Comparison of ENCODE assay signal across 13 cellular contexts in the genomic region with DNA sequence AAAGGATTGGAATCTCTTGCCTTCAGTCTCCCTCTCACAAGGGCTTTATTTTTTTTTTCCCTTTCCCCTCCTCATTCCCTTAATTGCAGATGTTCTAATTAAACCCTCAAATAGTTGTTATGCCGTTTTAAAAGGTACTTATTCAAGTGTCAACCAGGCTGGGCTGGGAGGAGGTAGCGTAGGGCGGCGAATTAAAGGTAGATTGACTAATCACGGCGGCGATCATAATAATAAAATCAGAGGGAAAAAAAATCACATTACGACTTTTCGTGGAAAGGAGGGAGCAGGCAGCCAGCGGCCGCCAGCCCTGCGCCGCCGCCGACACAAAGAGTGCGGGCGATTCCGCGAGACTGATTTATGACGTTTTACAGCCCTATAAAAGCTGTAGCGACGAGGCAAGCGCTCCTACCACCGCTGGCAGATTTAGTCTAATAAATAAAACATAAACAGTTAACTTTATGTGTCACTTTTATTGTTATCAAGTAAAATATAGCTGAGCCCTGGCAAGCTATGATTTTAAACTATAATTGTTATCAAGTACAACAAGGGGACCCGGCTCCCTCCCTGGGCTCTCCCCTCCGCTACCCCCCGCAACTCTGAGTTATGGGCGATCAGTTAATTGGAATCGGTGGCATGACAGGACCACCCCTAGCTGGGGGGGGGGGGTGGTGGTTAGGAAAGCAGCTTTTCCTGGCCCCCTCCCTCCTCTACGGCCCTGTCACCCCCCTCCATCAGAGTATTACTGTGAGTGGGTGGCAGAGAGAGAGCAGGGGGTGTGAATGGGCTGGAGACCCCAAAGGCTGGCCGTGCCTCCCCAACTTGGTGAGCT. TPM values are rescaled to one million over a fixed set of nuclear protein-coding genes. Genes with fewer than 3 reads are reported as not detected.
DNase-seq lines count a peak whose midpoint lies in the region; ATAC-seq, FAIRE-seq and TF ChIP-seq lines count a peak whose summit lies in the region.
"Had no signal": no experiment of that assay in that cellular context is flagged by ENCODE, and none has a peak within 500 bp of the region (broad histone marks: within the 10 kb centered on the region; RNA-seq: fewer than 3 reads in every experiment).

No MANE protein-coding gene starts in this region.

- H3K14ac ChIP-seq in neuronal stem cell (ENCODE audit: low read length), result no peak overlapping the region

- H3K18ac ChIP-seq in neuronal stem cell (ENCODE audit: low read length), result no peak overlapping the region

- H2AK5ac ChIP-seq in neuronal stem cell (ENCODE audit: low read depth, low read length), result no peak overlapping the region

- H3K9ac ChIP-seq in Loucy (ENCODE audit: low read depth, low read length, poor library complexity, severe bottlenecking) (no peak overlapping the region), neuronal stem cell (ENCODE audit: low read depth, low read length, poor library complexity) (no peak overlapping the region)

- H3K4me2 ChIP-seq in Loucy (ENCODE audit: low read depth, low read length, poor library complexity, severe bottlenecking) (peak overlapping the region; percentile 8), neuronal stem cell (ENCODE audit: insufficient read depth, low read length, poor library complexity, severe bottlenecking) (no peak overlapping the region)

- TF ChIP-seq CTCF in Loucy (conservative IDR thresholded peaks at IDR 0.05; ENCODE audit: low read length) (no peak), D721Med (IDR thresholded peaks at IDR 0.05; ENCODE audit: insufficient read depth, missing control alignments) (no peak), pancreas (IDR thresholded peaks at IDR 0.05) (no peak), HFFc6 (IDR thresholded peaks at IDR 0.05) (no peak)

- H3F3A ChIP-seq in Loucy (ENCODE audit: low read depth), result no peaks in the 10 kb centered on the region

- peaks cover 34% of the 10 kb centered on the region for H3K36me3 ChIP-seq in Loucy (ENCODE audit: insufficient read depth, low read length)
- no peaks in the 10 kb centered on the region for H3K36me3 ChIP-seq in neuronal stem cell (replicated peaks in 1 of 2; ENCODE audit: control insufficient read depth in 2 of 2, insufficient read depth in 2 of 2, low read length in 2 of 2)
- H3K36me3 ChIP-seq in pancreas, result no peaks in the 10 kb centered on the region
- H3K36me3 ChIP-seq: lower lobe of right lung had no signal

- DNase-seq in DMS153 (lab: John Stamatoyannopoulos, UW) (peak; percentile 34), neuronal stem cell (ENCODE audit: low spot score) (no peak), D721Med (ENCODE audit: insufficient read length, low spot score) (no peak), GM19239 (ENCODE audit: insufficient read length, low spot score) (no peak), pancreas (no peak), HFFc6 (no peak)
- no peak for DNase-seq in effector memory CD8-positive, alpha-beta T cell
- DNase-seq: lower lobe of right lung; NCI-H1930; stimulated activated CD4-positive, alpha-beta T cell treated with anti-CD3 and anti-CD28 coated beads, Interleukin-2, amount 100 ng/mL, for 24 hours; T-helper 9 cell had no signal

- H2BK5ac ChIP-seq in neuronal stem cell (ENCODE audit: low read length), result no peak overlapping the region

- peaks cover 58% of the 10 kb centered on the region for H3K79me2 ChIP-seq in Loucy (ENCODE audit: insufficient read depth, low read length)

- no peak overlapping the region for H4K91ac ChIP-seq in neuronal stem cell (ENCODE audit: low read depth, low read length, poor library complexity)

- intact Hi-C loops in pancreas (cut with DNase I), result no loop called here

- H2BK12ac ChIP-seq in neuronal stem cell (ENCODE audit: low read length), result no peak overlapping the region

- no peak overlapping the region for H2BK15ac ChIP-seq in neuronal stem cell (ENCODE audit: low read length)

- no peaks in the 10 kb centered on the region for H3K9me2 ChIP-seq in Loucy (replicated peaks; ENCODE audit: low read depth, low read length)

- H3K9me3 Mint-ChIP-seq in effector memory CD8-positive, alpha-beta T cell, result no peaks in the 10 kb centered on the region
- H3K9me3 Mint-ChIP-seq in HFFc6, result no peaks in the 10 kb centered on the region

- H3K27ac Mint-ChIP-seq in effector memory CD8-positive, alpha-beta T cell, result peak overlapping the region; percentile 78 to 93
- H3K27ac Mint-ChIP-seq in HFFc6, result no peak overlapping the region

- H4K20me1 ChIP-seq in Loucy (ENCODE audit: insufficient read depth, low read length, poor library complexity, severe bottlenecking), result peaks cover 52% of the 10 kb centered on the region

- peaks cover 41 to 87% of the 10 kb centered on the region in 2 donors for H3K27me3 Mint-ChIP-seq in effector memory CD8-positive, alpha-beta T cell
- peaks cover 68% of the 10 kb centered on the region for H3K27me3 Mint-ChIP-seq in HFFc6 (ENCODE audit: insufficient read depth)

- H3K4me3 Mint-ChIP-seq in effector memory CD8-positive, alpha-beta T cell, result peak overlapping the region; percentile 70 to 82
- no peak overlapping the region for H3K4me3 Mint-ChIP-seq in HFFc6

- H3K4me1 ChIP-seq in Loucy (ENCODE audit: insufficient read depth, low read length, poor library complexity, severe bottlenecking) (peaks cover 40% of the 10 kb centered on the region), neuronal stem cell (ENCODE audit: control insufficient read depth in 2 of 2, insufficient read depth in 1 of 2, low read depth in 1 of 2, low read length in 2 of 2) (no peaks in the 10 kb centered on the region), pancreas (peaks cover 0 to 3% (median 3%) of the 10 kb centered on the region in 3 donors)

- no peak overlapping the region for H3K27ac ChIP-seq in neuronal stem cell (replicated peaks; ENCODE audit: low read length)
- H3K27ac ChIP-seq in pancreas, result no peak overlapping the region

- H3K4me3 ChIP-seq in Loucy (ENCODE audit: low read length, poor library complexity, severe bottlenecking) (no peak overlapping the region), neuronal stem cell (ENCODE audit: low read length in 2 of 2) (no peak overlapping the region), pancreas (no peak overlapping the region)

- H3K4me1 Mint-ChIP-seq in effector memory CD8-positive, alpha-beta T cell (ENCODE audit: low read depth in 2 of 2), result peaks cover 19 to 28% of the 10 kb centered on the region in 2 donors
- H3K4me1 Mint-ChIP-seq in HFFc6 (ENCODE audit: low read depth), result no peaks in the 10 kb centered on the region

- H3K4ac ChIP-seq in neuronal stem cell (ENCODE audit: low read length), result no peak overlapping the region

- no peak for ATAC-seq in effector memory CD8-positive, alpha-beta T cell (replicated peaks)
- ATAC-seq in pancreas, result no peak

- H3K9me3 ChIP-seq in Loucy (ENCODE audit: insufficient read depth, low read depth, low read length), result no peaks in the 10 kb centered on the region
- H3K9me3 ChIP-seq in neuronal stem cell (replicated peaks in 1 of 2; ENCODE audit: control insufficient read depth in 2 of 2, insufficient read depth in 1 of 2, low read depth in 1 of 2, low read length in 2 of 2), result no peaks in the 10 kb centered on the region
- H3K9me3 ChIP-seq in pancreas, result no peaks in the 10 kb centered on the region
- H3K9me3 ChIP-seq: lower lobe of right lung had no signal

- H2BK120ac ChIP-seq in neuronal stem cell (ENCODE audit: low read depth, low read length), result no peak overlapping the region

- peak overlapping the region; percentile 56 for H3K23ac ChIP-seq in neuronal stem cell (ENCODE audit: low read depth, low read length, poor library complexity)

- H4K8ac ChIP-seq in neuronal stem cell (ENCODE audit: low read depth, low read length), result no peak overlapping the region

- peaks cover 7% of the 10 kb centered on the region for H3K36me3 Mint-ChIP-seq in effector memory CD8-positive, alpha-beta T cell (ENCODE audit: insufficient read depth)
- H3K36me3 Mint-ChIP-seq in HFFc6 (ENCODE audit: low read depth), result no peaks in the 10 kb centered on the region

- FAIRE-seq in D721Med (lab: Jason Lieb, UNC) (no peak), GM19239 (lab: Jason Lieb, UNC) (no peak), pancreas (lab: Jason Lieb, UNC) (no peak)

- H2AFZ ChIP-seq in Loucy (ENCODE audit: low read length), result no peak overlapping the region
- H2AFZ ChIP-seq in neuronal stem cell (ENCODE audit: low read length), result no peak overlapping the region

- H3K27me3 ChIP-seq in Loucy (ENCODE audit: insufficient read depth, low read length, poor library complexity, severe bottlenecking) (no peaks in the 10 kb centered on the region), neuronal stem cell (ENCODE audit: control insufficient read depth in 3 of 3, insufficient read depth in 3 of 3, low read depth in 1 of 3, low read length in 3 of 3) (peaks cover 56 to 99% (median 95%) of the 10 kb centered on the region in 3 experiments), pancreas (peaks cover 0 to 27% (median 2%) of the 10 kb centered on the region in 4 donors)

- WGBS in neuronal stem cell (ENCODE audit: extremely low coverage in 2 of 2, insufficient read length in 2 of 2, insufficient replicate concordance in 1 of 2), 2 donors, result no CpG with 5 or more reads among the region's 31 CpGs
- 18 to 23% methylated on average over 30 to 31 of the region's 31 CpGs for WGBS in pancreas, 2 donors

- no peaks in the 10 kb centered on the region for H3K79me1 ChIP-seq in neuronal stem cell (ENCODE audit: low read depth, low read length)

RNA-seq across cellular contexts. Expression of a gene that starts 1.5 kb away (rescaled TPM):
- not detected for polyA plus RNA-seq in neuronal stem cell (2013, experiment 1 of 2)
- not detected for polyA plus RNA-seq in neuronal stem cell (2013, experiment 2 of 2)
- total RNA-seq in pancreas, result under 1 TPM in 3 of 6 donors, not detected in 3; 0.15 to 0.62 (median 0.23) TPM
- polyA plus RNA-seq in pancreas, result under 1 TPM in 1 of 2 donors, not detected in 1; 0.27 TPM
- total RNA-seq in HFFc6 (2021; fragmentation: NEBNext Ultra II Directional; extraction: Animal tissue kit (Norgen Biotek cat#: 25700)), result under 1 TPM in 4 of 6 experiments, not detected in 2; 0.35 to 0.73 (median 0.38) TPM

RNA-seq across cellular contexts. Expression of a gene that starts 19.3 kb away (rescaled TPM):
- polyA plus RNA-seq in neuronal stem cell (2013, experiment 1 of 2), result not detected
- not detected for polyA plus RNA-seq in neuronal stem cell (2013, experiment 2 of 2)
- total RNA-seq in pancreas, result not detected
- polyA plus RNA-seq in pancreas, result not detected
- total RNA-seq in HFFc6 (2021; fragmentation: NEBNext Ultra II Directional; extraction: Animal tissue kit (Norgen Biotek cat#: 25700)), result under 1 TPM in 1 of 6 experiments, not detected in 5; 0.13 TPM
- total RNA-seq: lower lobe of right lung had no signal

RNA-seq across cellular contexts. Expression of a gene that starts 23.9 kb away (rescaled TPM):
- not detected for polyA plus RNA-seq in neuronal stem cell (2013, experiment 1 of 2)
- polyA plus RNA-seq in neuronal stem cell (2013, experiment 2 of 2), result not detected
- total RNA-seq in pancreas, result under 1 TPM in 4 of 6 donors, not detected in 2; 0.19 to 0.41 (median 0.31) TPM
- under 1 TPM; 0.14 to 0.34 TPM for polyA plus RNA-seq in pancreas
- total RNA-seq in HFFc6 (2021; fragmentation: NEBNext Ultra II Directional; extraction: Animal tissue kit (Norgen Biotek cat#: 25700)), result 1 to 10 TPM in 5 of 6 experiments, under 1 TPM in 1; 0.12 to 2.1 (median 1.6) TPM

RNA-seq across cellular contexts. Expression of a gene that starts 43.3 kb away (rescaled TPM):
- not detected for polyA plus RNA-seq in neuronal stem cell (2013, experiment 1 of 2)
- not detected for polyA plus RNA-seq in neuronal stem cell (2013, experiment 2 of 2)
- not detected for total RNA-seq in pancreas
- polyA plus RNA-seq in pancreas, result not detected
- not detected for total RNA-seq in HFFc6 (2021; fragmentation: NEBNext Ultra II Directional; extraction: Animal tissue kit (Norgen Biotek cat#: 25700))
- total RNA-seq: fibroblast of lung, lower lobe of right lung had no signal

RNA-seq across cellular contexts. Expression of a gene that starts 52.2 kb away (rescaled TPM):
- not detected for polyA plus RNA-seq in neuronal stem cell (2013, experiment 1 of 2)
- polyA plus RNA-seq in neuronal stem cell (2013, experiment 2 of 2), result not detected
- total RNA-seq in pancreas, result under 1 TPM in 1 of 6 donors, not detected in 5; 0.19 TPM
- under 1 TPM; 0.26 to 0.27 TPM for polyA plus RNA-seq in pancreas
- total RNA-seq in HFFc6 (2021; fragmentation: NEBNext Ultra II Directional; extraction: Animal tissue kit (Norgen Biotek cat#: 25700)), result 1 to 10 TPM in 3 of 6 experiments, under 1 TPM in 3; 0.17 to 1.5 (median 1.1) TPM
- total RNA-seq: fibroblast of lung, lower lobe of right lung had no signal
